ENCODE assay signal across 1 cellular context in genomic region chrX:73597758-73598157, GRCh38.
TF ChIP-seq lines count a peak whose summit lies in the region.
"Not testable (repeated sequence)": the region's sequence is repeated elsewhere in the genome, so short reads cannot be mapped to it uniquely, and the experiment has no call there.

No MANE protein-coding gene starts in this region.

- H3K36me3 ChIP-seq in HEK293 (ENCODE audit: control insufficient read depth in 2 of 2, insufficient read depth in 1 of 2, low read length in 2 of 2) = not testable (repeated sequence)

- not testable (repeated sequence) for H3K9me3 ChIP-seq in HEK293 (ENCODE audit: control insufficient read depth, insufficient read depth, low read depth, low read length)

- POLR2A ChIA-PET in HEK293 (lab: Yijun Ruan, JAX) = not testable (repeated sequence)

- H3K4me3 ChIP-seq in HEK293 (ENCODE audit: low read depth, low read length) = not testable (repeated sequence)

- H3K4me1 ChIP-seq in HEK293 (ENCODE audit: control insufficient read depth, insufficient read depth, low read length) = not testable (repeated sequence)

- CTCF ChIA-PET in HEK293 (lab: Yijun Ruan, JAX) = not testable (repeated sequence)

- not testable (repeated sequence) for TF ChIP-seq CTCF in HEK293 (tag by site-specific recombination; IDR thresholded peaks at IDR 0.05)

- not testable (repeated sequence) for H3K27ac ChIP-seq in HEK293 (ENCODE audit: extremely low read depth, low read depth, low read length)

TF ChIP-seq in HEK293, 187 proteins besides CTCF, POLR2A, EP300 and RAD21:
- TF ChIP-seq ZNF580 (tag by site-specific recombination; IDR thresholded peaks at IDR 0.05) = 0 out of 2 replicates have a peak, but pooled peaks have one; percentile 23
- TF ChIP-seq ZNF280D (tag by site-specific recombination; IDR thresholded peaks at IDR 0.05) = 0 out of 2 replicates have a peak, but pooled peaks have one; percentile 68
- TF ChIP-seq ZNF146 (tag by site-specific recombination; IDR thresholded peaks at IDR 0.05) = peak; percentile 91
